7 cellular contexts compared by ENCODE assay signal in the genomic region with DNA sequence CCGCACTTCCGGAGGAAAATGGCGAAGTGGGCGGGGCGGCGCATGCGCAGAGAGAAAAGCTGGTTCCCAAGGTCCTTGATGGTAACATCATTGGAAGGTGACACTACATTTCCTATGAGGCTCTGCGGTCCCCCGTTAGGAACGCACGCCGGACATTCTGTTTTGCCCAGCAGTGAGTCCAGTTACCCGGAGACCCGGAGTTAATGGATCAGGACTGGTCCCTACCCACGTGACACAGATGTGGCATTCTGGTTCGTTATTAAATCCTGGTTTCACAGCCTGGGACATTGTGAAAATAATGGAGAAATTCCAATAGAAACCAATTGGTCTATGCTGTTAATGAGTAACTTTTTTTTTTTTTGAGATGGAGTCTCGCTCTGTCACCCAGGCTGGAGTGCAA.
DNase-seq lines count a peak whose midpoint lies in the region; ATAC-seq and TF ChIP-seq lines count a peak whose summit lies in the region.
"Not testable (repeated sequence)": the region's sequence is repeated elsewhere in the genome, so short reads cannot be mapped to it uniquely, and the experiment has no call there.

No MANE protein-coding gene starts in this region.

- CTCF ChIA-PET in activated CD4-positive, alpha-beta memory T cell treated with anti-CD3 and anti-CD28 coated beads, Interleukin-2, amount 10 ng/mL, durations not matched to agents 7 days and 5 days (lab: Charles Lee); activated naive CD4-positive, alpha-beta T cell treated with anti-CD3 and anti-CD28 coated beads, Interleukin-2, amount 10 ng/mL, durations not matched to agents 7 days and 5 days (lab: Charles Lee): not testable (repeated sequence)

- ATAC-seq in left lobe of liver, lower lobe of right lung, sciatic nerve: not testable (repeated sequence)

- not testable (repeated sequence) for H3K27ac ChIP-seq in OCI-LY3 (ENCODE audit: low read length); left ventricle myocardium inferior (replicated peaks); lower lobe of right lung

- not testable (repeated sequence) for H4K20me1 ChIP-seq in OCI-LY3 (ENCODE audit: insufficient read depth, low read length)

- peak overlapping the region; percentile 67 for H3K4me3 ChIP-seq in OCI-LY3 (ENCODE audit: low read length)
- peak overlapping the region; percentile 61 for H3K4me3 ChIP-seq in left ventricle myocardium inferior
- peak overlapping the region; percentile 45 for H3K4me3 ChIP-seq in lower lobe of right lung

- intact Hi-C loops in left ventricle myocardium inferior (cut with micrococcal nuclease); lower lobe of right lung (cut with DNase I); sciatic nerve (cut with DNase I): not testable (repeated sequence)

- H3K36me3 Mint-ChIP-seq in activated CD4-positive, alpha-beta memory T cell treated with anti-CD3 and anti-CD28 coated beads, Interleukin-2, amount 10 ng/mL, durations not matched to agents 7 days and 5 days (ENCODE audit: low read depth); activated naive CD4-positive, alpha-beta T cell treated with anti-CD3 and anti-CD28 coated beads, Interleukin-2, amount 10 ng/mL, durations not matched to agents 7 days and 5 days: not testable (repeated sequence)

- peak overlapping the region; percentile 47 for H3K4me3 Mint-ChIP-seq in activated CD4-positive, alpha-beta memory T cell treated with anti-CD3 and anti-CD28 coated beads, Interleukin-2, amount 10 ng/mL, durations not matched to agents 7 days and 5 days
- H3K4me3 Mint-ChIP-seq in activated naive CD4-positive, alpha-beta T cell treated with anti-CD3 and anti-CD28 coated beads, Interleukin-2, amount 10 ng/mL, durations not matched to agents 7 days and 5 days = peak overlapping the region; percentile 59

- POLR2A ChIA-PET in activated CD4-positive, alpha-beta memory T cell treated with anti-CD3 and anti-CD28 coated beads, Interleukin-2, amount 10 ng/mL, durations not matched to agents 7 days and 5 days (lab: Charles Lee) = not testable (repeated sequence)

- peaks cover 12% of the 10 kb centered on the region for H3K79me2 ChIP-seq in OCI-LY3 (ENCODE audit: low read length)

- H3K4me2 ChIP-seq in OCI-LY3 (ENCODE audit: low read length) = peak overlapping the region; percentile 36; the same call in 1 of the 2 replicates

- not testable (repeated sequence) for H3K27ac Mint-ChIP-seq in activated CD4-positive, alpha-beta memory T cell treated with anti-CD3 and anti-CD28 coated beads, Interleukin-2, amount 10 ng/mL, durations not matched to agents 7 days and 5 days; activated naive CD4-positive, alpha-beta T cell treated with anti-CD3 and anti-CD28 coated beads, Interleukin-2, amount 10 ng/mL, durations not matched to agents 7 days and 5 days

- H3K4me1 Mint-ChIP-seq in activated CD4-positive, alpha-beta memory T cell treated with anti-CD3 and anti-CD28 coated beads, Interleukin-2, amount 10 ng/mL, durations not matched to agents 7 days and 5 days; activated naive CD4-positive, alpha-beta T cell treated with anti-CD3 and anti-CD28 coated beads, Interleukin-2, amount 10 ng/mL, durations not matched to agents 7 days and 5 days: not testable (repeated sequence)

- H3K9me3 ChIP-seq in OCI-LY3 (ENCODE audit: insufficient read depth, low read length); left ventricle myocardium inferior (replicated peaks); lower lobe of right lung: not testable (repeated sequence)

- H3K4me1 ChIP-seq in OCI-LY3 (ENCODE audit: low read length); left ventricle myocardium inferior; lower lobe of right lung: not testable (repeated sequence)

- not testable (repeated sequence) for H2AFZ ChIP-seq in OCI-LY3 (ENCODE audit: low read depth, low read length)

- H3K27me3 Mint-ChIP-seq in activated CD4-positive, alpha-beta memory T cell treated with anti-CD3 and anti-CD28 coated beads, Interleukin-2, amount 10 ng/mL, durations not matched to agents 7 days and 5 days; activated naive CD4-positive, alpha-beta T cell treated with anti-CD3 and anti-CD28 coated beads, Interleukin-2, amount 10 ng/mL, durations not matched to agents 7 days and 5 days: not testable (repeated sequence)

- not testable (repeated sequence) for DNase-seq in activated CD4-positive, alpha-beta memory T cell treated with anti-CD3 and anti-CD28 coated beads, Interleukin-2, amount 10 ng/mL, durations not matched to agents 7 days and 5 days; activated naive CD4-positive, alpha-beta T cell treated with anti-CD3 and anti-CD28 coated beads, Interleukin-2, amount 10 ng/mL, durations not matched to agents 7 days and 5 days; lower lobe of right lung
- peak; percentile 16 for DNase-seq in left ventricle myocardium inferior
- DNase-seq in left lobe of liver (ENCODE audit: low spot score) = peak; percentile 60
- peak; percentile 51 for DNase-seq in sciatic nerve (ENCODE audit: low spot score)

- not testable (repeated sequence) for H3K9ac ChIP-seq in OCI-LY3 (ENCODE audit: low read length)

- not testable (repeated sequence) for H3K9me3 Mint-ChIP-seq in activated CD4-positive, alpha-beta memory T cell treated with anti-CD3 and anti-CD28 coated beads, Interleukin-2, amount 10 ng/mL, durations not matched to agents 7 days and 5 days; activated naive CD4-positive, alpha-beta T cell treated with anti-CD3 and anti-CD28 coated beads, Interleukin-2, amount 10 ng/mL, durations not matched to agents 7 days and 5 days

- H3K36me3 ChIP-seq in OCI-LY3 (replicated peaks; ENCODE audit: low read depth, low read length); left ventricle myocardium inferior; lower lobe of right lung: not testable (repeated sequence)

- H3K27me3 ChIP-seq in OCI-LY3 (ENCODE audit: low read depth, low read length); left ventricle myocardium inferior (ENCODE audit: low read depth); lower lobe of right lung (ENCODE audit: low read depth): not testable (repeated sequence)

- TF ChIP-seq CTCF in OCI-LY3 (IDR thresholded peaks at IDR 0.05; ENCODE audit: low read depth, low read length); left ventricle myocardium inferior (IDR thresholded peaks at IDR 0.05; ENCODE audit: borderline replicate concordance); lower lobe of right lung (IDR thresholded peaks at IDR 0.05): not testable (repeated sequence)
